Comparison of ENCODE assay signal across 9 cellular contexts in the genomic region with DNA sequence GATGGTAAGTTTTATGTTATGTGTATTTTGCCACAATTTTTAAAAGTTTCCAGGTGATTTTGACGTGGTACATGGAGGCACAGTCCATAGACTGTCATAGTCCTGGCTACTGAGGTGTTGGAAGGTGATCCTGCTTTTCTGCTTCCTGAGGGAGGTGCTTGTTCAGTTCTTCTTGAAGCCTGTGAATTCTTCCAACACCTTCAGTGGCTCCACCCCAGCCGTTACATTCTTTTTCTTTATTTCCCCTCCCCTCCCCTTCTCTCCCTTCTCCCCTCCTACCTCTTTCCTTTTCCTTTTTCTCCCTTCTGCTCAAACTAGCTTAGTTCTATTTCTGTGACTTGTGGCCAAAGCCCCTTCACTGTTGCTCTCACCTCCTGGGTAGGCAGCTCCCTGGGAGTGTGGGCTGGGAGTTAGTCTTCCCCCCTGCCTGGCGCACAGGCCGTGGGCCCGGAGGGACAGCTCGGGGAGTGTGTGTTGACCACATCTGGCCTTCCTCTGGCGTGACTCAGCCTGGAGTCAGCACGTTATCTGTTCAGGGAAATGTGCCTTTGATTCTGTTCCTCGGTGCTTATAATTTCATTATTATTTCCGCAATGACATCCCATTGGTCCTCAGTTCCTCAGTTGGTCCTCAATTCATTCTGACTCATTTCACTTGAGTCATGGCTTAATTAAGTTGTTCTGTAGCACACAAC.
A peak's percentile ranks its signal among the peaks of the same experiment; 100 is the strongest.
DNase-seq lines count a peak whose midpoint lies in the region; ATAC-seq and TF ChIP-seq lines count a peak whose summit lies in the region.
"Had no signal": no experiment of that assay in that cellular context is flagged by ENCODE, and none has a peak within 500 bp of the region (broad histone marks: within the 10 kb centered on the region; RNA-seq: fewer than 3 reads in every experiment).

No MANE protein-coding gene starts in this region.

- H3K4me3 ChIP-seq in cardiac fibroblast (replicated peaks in 1 of 2; ENCODE audit: low read depth in 2 of 2, low read length in 2 of 2): no peak overlapping the region

- peak; percentile 87 for ATAC-seq in omental fat pad (ENCODE audit: low FRiP score)
- no peak for ATAC-seq in stimulated activated effector memory CD8-positive, alpha-beta T cell treated with anti-CD3 and anti-CD28 coated beads, Interleukin-12 subunit alpha, Interleukin-12 subunit beta, amount 100 ng/mL, for 72 hours
- ATAC-seq in WTC11: no peak

- peaks cover 5% of the 10 kb centered on the region; the same call in 1 of the 2 replicates for H3K27me3 Mint-ChIP-seq in WTC11 (ENCODE audit: low read depth)

- POLR2A ChIA-PET in WTC11 (lab: Charles Lee): no interaction called here

- H3K4me1 Mint-ChIP-seq in stimulated activated effector memory CD8-positive, alpha-beta T cell treated with anti-CD3 and anti-CD28 coated beads, Interleukin-12 subunit alpha, Interleukin-12 subunit beta, amount 100 ng/mL, for 72 hours: no peaks in the 10 kb centered on the region
- no peaks in the 10 kb centered on the region for H3K4me1 Mint-ChIP-seq in WTC11

- TF ChIP-seq CTCF in cardiac fibroblast (IDR thresholded peaks at IDR 0.05; ENCODE audit: low read depth, low read length): no peak
- no peak for TF ChIP-seq CTCF in omental fat pad (IDR thresholded peaks at IDR 0.05)
- no peak for TF ChIP-seq CTCF in WTC11 (IDR thresholded peaks at IDR 0.05)

- H3K4me3 Mint-ChIP-seq in stimulated activated effector memory CD8-positive, alpha-beta T cell treated with anti-CD3 and anti-CD28 coated beads, Interleukin-12 subunit alpha, Interleukin-12 subunit beta, amount 100 ng/mL, for 72 hours: no peak overlapping the region
- H3K4me3 Mint-ChIP-seq in WTC11: no peak overlapping the region

- CTCF ChIA-PET in WTC11 (lab: Charles Lee): no interaction called here

- no peaks in the 10 kb centered on the region for H3K9me3 Mint-ChIP-seq in stimulated activated effector memory CD8-positive, alpha-beta T cell treated with anti-CD3 and anti-CD28 coated beads, Interleukin-12 subunit alpha, Interleukin-12 subunit beta, amount 100 ng/mL, for 72 hours
- H3K9me3 Mint-ChIP-seq in WTC11: peaks cover 34% of the 10 kb centered on the region

- H3K36me3 Mint-ChIP-seq in stimulated activated effector memory CD8-positive, alpha-beta T cell treated with anti-CD3 and anti-CD28 coated beads, Interleukin-12 subunit alpha, Interleukin-12 subunit beta, amount 100 ng/mL, for 72 hours: no peaks in the 10 kb centered on the region
- H3K36me3 Mint-ChIP-seq in WTC11: peaks cover 7% of the 10 kb centered on the region

- DNase-seq in DMS53 (lab: John Stamatoyannopoulos, UW) (peak; percentile 76), NOMO-1 treated with DMSO at 0.1 percent for 48 hours (lab: John Stamatoyannopoulos, UW; ENCODE audit: unreplicated experiment) (peak; percentile 70), cardiac fibroblast (ENCODE audit: low read depth in 2 of 2) (peak; percentile 70 to 94), omental fat pad (ENCODE audit: low spot score) (no peak), WTC11 (ENCODE audit: low spot score) (no peak), CD1c-positive myeloid dendritic cell (ENCODE audit: extremely low spot score) (no peak), NCI-H2081 (lab: John Stamatoyannopoulos, UW) (no peak)
- DNase-seq in stimulated activated effector memory CD8-positive, alpha-beta T cell treated with anti-CD3 and anti-CD28 coated beads, Interleukin-12 subunit alpha, Interleukin-12 subunit beta, amount 100 ng/mL, for 72 hours (ENCODE audit: low spot score in 2 of 2): no peak
- DNase-seq: stimulated activated CD4-positive, alpha-beta T cell treated with anti-CD3 and anti-CD28 coated beads, Interleukin-12 subunit alpha, Interleukin-12 subunit beta, amount 100 ng/mL, for 4 hours had no signal

- no peak overlapping the region for H3K27ac Mint-ChIP-seq in stimulated activated effector memory CD8-positive, alpha-beta T cell treated with anti-CD3 and anti-CD28 coated beads, Interleukin-12 subunit alpha, Interleukin-12 subunit beta, amount 100 ng/mL, for 72 hours
- H3K27ac Mint-ChIP-seq in WTC11: no peak overlapping the region

TF ChIP-seq in WTC11, 78 proteins besides CTCF, POLR2A, EP300 and RAD21:
- TF ChIP-seq, protein P1, sequence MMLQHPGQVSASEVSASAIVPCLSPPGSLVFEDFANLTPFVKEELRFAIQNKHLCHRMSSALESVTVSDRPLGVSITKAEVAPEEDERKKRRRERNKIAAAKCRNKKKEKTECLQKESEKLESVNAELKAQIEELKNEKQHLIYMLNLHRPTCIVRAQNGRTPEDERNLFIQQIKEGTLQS (CRISPR knock-in tag; conservative IDR thresholded peaks at IDR 0.05): no peak
- TF ChIP-seq HMGA2 (CRISPR knock-in tag; IDR thresholded peaks at IDR 0.05) (no peak), JUN (CRISPR knock-in tag; IDR thresholded peaks at IDR 0.05) (no peak)
- TF ChIP-seq, protein P2, sequence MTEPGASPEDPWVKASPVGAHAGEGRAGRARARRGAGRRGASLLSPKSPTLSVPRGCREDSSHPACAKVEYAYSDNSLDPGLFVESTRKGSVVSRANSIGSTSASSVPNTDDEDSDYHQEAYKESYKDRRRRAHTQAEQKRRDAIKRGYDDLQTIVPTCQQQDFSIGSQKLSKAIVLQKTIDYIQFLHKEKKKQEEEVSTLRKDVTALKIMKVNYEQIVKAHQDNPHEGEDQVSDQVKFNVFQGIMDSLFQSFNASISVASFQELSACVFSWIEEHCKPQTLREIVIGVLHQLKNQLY (CRISPR knock-in tag; IDR thresholded peaks at IDR 0.05): no peak
- TF ChIP-seq, protein P3, sequence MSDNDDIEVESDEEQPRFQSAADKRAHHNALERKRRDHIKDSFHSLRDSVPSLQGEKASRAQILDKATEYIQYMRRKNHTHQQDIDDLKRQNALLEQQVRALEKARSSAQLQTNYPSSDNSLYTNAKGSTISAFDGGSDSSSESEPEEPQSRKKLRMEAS (CRISPR knock-in tag; IDR thresholded peaks at IDR 0.05): no peak
- TF ChIP-seq, protein P4, sequence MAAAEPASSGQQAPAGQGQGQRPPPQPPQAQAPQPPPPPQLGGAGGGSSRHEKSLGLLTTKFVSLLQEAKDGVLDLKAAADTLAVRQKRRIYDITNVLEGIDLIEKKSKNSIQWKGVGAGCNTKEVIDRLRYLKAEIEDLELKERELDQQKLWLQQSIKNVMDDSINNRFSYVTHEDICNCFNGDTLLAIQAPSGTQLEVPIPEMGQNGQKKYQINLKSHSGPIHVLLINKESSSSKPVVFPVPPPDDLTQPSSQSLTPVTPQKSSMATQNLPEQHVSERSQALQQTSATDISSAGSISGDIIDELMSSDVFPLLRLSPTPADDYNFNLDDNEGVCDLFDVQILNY (CRISPR knock-in tag; IDR thresholded peaks at IDR 0.05): no peak

Comparison
In these comparisons a context has a peak if more than half of its experiments do, and no peak if none do; other contexts are left out.
1. DNase-seq: peak in DMS53 (single experiment), NOMO-1 treated with DMSO at 0.1 percent for 48 hours (single experiment) and cardiac fibroblast (2 of 2); none in omental fat pad (single experiment), stimulated activated effector memory CD8-positive, alpha-beta T cell treated with anti-CD3 and anti-CD28 coated beads, Interleukin-12 subunit alpha, Interleukin-12 subunit beta, amount 100 ng/mL, for 72 hours (0 of 2), WTC11 (single experiment), CD1c-positive myeloid dendritic cell (single experiment) and NCI-H2081 (0 of 2).